ENCODE assay signal across 19 cellular contexts in genomic region chr2:231646471-231646870, GRCh38. TPM values are rescaled to one million over a fixed set of nuclear protein-coding genes. Genes with fewer than 3 reads are reported as not detected.
DNase-seq lines count a peak whose midpoint lies in the region; ATAC-seq, FAIRE-seq and TF ChIP-seq lines count a peak whose summit lies in the region.
"Had no signal": no experiment of that assay in that cellular context is flagged by ENCODE, and none has a peak within 500 bp of the region (broad histone marks: within the 10 kb centered on the region; RNA-seq: fewer than 3 reads in every experiment).

No MANE protein-coding gene starts in this region.

- no peak overlapping the region for H3K14ac ChIP-seq in trophoblast cell (ENCODE audit: low read length)

- intact Hi-C loops in pancreas (cut with DNase I) = no loop called here
- intact Hi-C loops in CD4-positive, alpha-beta T cell (cut with DNase I, micrococcal nuclease) = no loop called here

- H3K9me3 ChIP-seq in trophoblast cell (ENCODE audit: insufficient read depth, low read depth, low read length) = no peaks in the 10 kb centered on the region
- no peaks in the 10 kb centered on the region for H3K9me3 ChIP-seq in pancreas
- no peaks in the 10 kb centered on the region for H3K9me3 ChIP-seq in CD4-positive, alpha-beta T cell (ENCODE audit: control insufficient read depth, low read length)
- H3K9me3 ChIP-seq: MG63, prostate gland had no signal

- CTCF ChIA-PET in WTC11 (lab: Charles Lee) = interaction anchor here (0.8 to 5.2 kb wide), 7 partner anchors 20 to 68 kb away, joined by 3 to 48 read pairs (median 8); no protein-coding TSS in a partner anchor
- CTCF ChIA-PET in CD4-positive, alpha-beta T cell (lab: Charles Lee) = no interaction called here

- H3K79me1 ChIP-seq in trophoblast cell (ENCODE audit: low read length) = no peaks in the 10 kb centered on the region

- no peak overlapping the region for H3K27ac ChIP-seq in foreskin keratinocyte
- H3K27ac ChIP-seq in trophoblast cell (ENCODE audit: low read depth, low read length) = no peak overlapping the region
- H3K27ac ChIP-seq in pancreas = no peak overlapping the region
- H3K27ac ChIP-seq in CD4-positive, alpha-beta T cell (ENCODE audit: low read depth, low read length) = no peak overlapping the region
- H3K27ac ChIP-seq: prostate gland had no signal

- H3K9me3 Mint-ChIP-seq in WTC11 (no peaks in the 10 kb centered on the region), progenitor cell of endocrine pancreas (ENCODE audit: low read depth) (no peaks in the 10 kb centered on the region)
- H3K9me3 Mint-ChIP-seq in CD4-positive, alpha-beta T cell = no peaks in the 10 kb centered on the region
- H3K9me3 Mint-ChIP-seq: activated T-helper 2 cell treated with anti-CD3 and anti-CD28 coated beads, Interferon-gamma antibody, Interleukin-2, Interleukin-4, amounts not matched to agents 10 μg/mL and 5 μg/mL and 100 μg/mL, durations not matched to agents 14 hours and 24 hours and 36 hours had no signal

- DNase-seq in H4 (ENCODE audit: low spot score) (peak; percentile 34), WTC11 (ENCODE audit: low spot score) (no peak), foreskin keratinocyte (peak in 1 of 2 donors; percentile 45), trophoblast cell (peak; percentile 80 to 90), superior temporal gyrus (ENCODE audit: extremely low spot score) (no peak), progenitor cell of endocrine pancreas (ENCODE audit: low spot score, unreplicated experiment) (no peak), pancreas (no peak)
- no peak for DNase-seq in CD4-positive, alpha-beta T cell
- DNase-seq: activated CD4-positive, alpha-beta T cell treated with anti-CD3 and anti-CD28 coated beads for 4 hours; C1 segment of cervical spinal cord; hypothalamus; MG63; OCI-M1; stimulated activated CD4-positive, alpha-beta T cell treated with anti-CD3 and anti-CD28 coated beads, Interleukin-4, amount 100 ng/mL, for 1 hour; stimulated activated naive CD4-positive, alpha-beta T cell treated with Interleukin-2 at 50 U/mL for 16 hours; SW 1271 had no signal

- H3K23ac ChIP-seq in trophoblast cell (ENCODE audit: low read length) = no peak overlapping the region

- FAIRE-seq in pancreas (lab: Jason Lieb, UNC) = no peak

- no peak for ATAC-seq in WTC11
- ATAC-seq in foreskin keratinocyte = peak; percentile 7
- no peak for ATAC-seq in pancreas
- ATAC-seq in CD4-positive, alpha-beta T cell (ENCODE audit: poor library complexity) = no peak

- H3K4ac ChIP-seq in trophoblast cell (ENCODE audit: low read depth, low read length) = no peak overlapping the region

- H2BK12ac ChIP-seq in trophoblast cell (ENCODE audit: low read length) = no peak overlapping the region

- no peak overlapping the region for H4K12ac ChIP-seq in trophoblast cell (ENCODE audit: low read depth, low read length)

- H3K4me3 Mint-ChIP-seq in WTC11 (no peak overlapping the region), progenitor cell of endocrine pancreas (ENCODE audit: low read depth) (no peak overlapping the region)
- no peak overlapping the region for H3K4me3 Mint-ChIP-seq in CD4-positive, alpha-beta T cell

- H3K36me3 Mint-ChIP-seq in WTC11 (no peaks in the 10 kb centered on the region), progenitor cell of endocrine pancreas (ENCODE audit: insufficient read depth) (no peaks in the 10 kb centered on the region)
- H3K36me3 Mint-ChIP-seq in CD4-positive, alpha-beta T cell (ENCODE audit: low read depth) = no peaks in the 10 kb centered on the region

- no peak overlapping the region for H4K91ac ChIP-seq in trophoblast cell (ENCODE audit: low read depth, low read length)

- no peak overlapping the region for H3K4me3 ChIP-seq in trophoblast cell (ENCODE audit: low read depth, low read length)
- no peak overlapping the region for H3K4me3 ChIP-seq in pancreas
- H3K4me3 ChIP-seq: MG63, prostate gland had no signal

- no peak overlapping the region for H3K18ac ChIP-seq in trophoblast cell (ENCODE audit: low read length)

- H3K27me3 ChIP-seq in foreskin keratinocyte = no peaks in the 10 kb centered on the region
- H3K27me3 ChIP-seq in trophoblast cell (ENCODE audit: insufficient read depth, low read length) = no peaks in the 10 kb centered on the region
- H3K27me3 ChIP-seq in pancreas = no peaks in the 10 kb centered on the region
- H3K27me3 ChIP-seq in CD4-positive, alpha-beta T cell (ENCODE audit: control insufficient read depth, insufficient read depth, low read length) = no peaks in the 10 kb centered on the region
- H3K27me3 ChIP-seq: MG63 had no signal

- no peak overlapping the region for H2AFZ ChIP-seq in trophoblast cell (ENCODE audit: insufficient read depth, low read length, poor library complexity)

- POLR2A ChIA-PET in WTC11 (lab: Charles Lee) = interaction anchor here (0.8 to 1.4 kb wide), 5 partner anchors 20 to 126 kb away, joined by 3 to 4 read pairs (median 3); partner anchors contain the start of gene PTMA
- POLR2A ChIA-PET in CD4-positive, alpha-beta T cell (lab: Charles Lee) = interaction anchor here (0.6 kb wide), 1 partner anchor 36 kb away, joined by 3 read pairs; no protein-coding TSS in a partner anchor

- no peaks in the 10 kb centered on the region for H3K79me2 ChIP-seq in trophoblast cell (ENCODE audit: control insufficient read depth, insufficient read depth, low read length, poor library complexity)

- WGBS in trophoblast cell (ENCODE audit: extremely low coverage, insufficient coverage, insufficient read length) = no CpG with 5 or more reads among the region's 6 CpGs
- 81 to 93% methylated on average over 6 of the region's 6 CpGs for WGBS in pancreas, 2 donors

- H3K36me3 ChIP-seq in trophoblast cell (ENCODE audit: control insufficient read depth in 1 of 2, insufficient read depth in 2 of 2, low read length in 2 of 2) (no peaks in the 10 kb centered on the region), pancreas (no peaks in the 10 kb centered on the region)
- H3K36me3 ChIP-seq: MG63, prostate gland had no signal

- H3K27me3 Mint-ChIP-seq in WTC11 (ENCODE audit: low read depth) (0 out of 2 replicates have a peak, but pooled peaks cover 3% of the 10 kb centered on the region), progenitor cell of endocrine pancreas (no peaks in the 10 kb centered on the region)
- H3K27me3 Mint-ChIP-seq in CD4-positive, alpha-beta T cell = no peaks in the 10 kb centered on the region

- no peak overlapping the region for H2BK120ac ChIP-seq in trophoblast cell (ENCODE audit: insufficient read depth, low read length, poor library complexity)

- H3K9ac ChIP-seq in trophoblast cell (ENCODE audit: low read length) = no peak overlapping the region

- H2BK5ac ChIP-seq in trophoblast cell (ENCODE audit: low read depth, low read length, poor library complexity) = no peak overlapping the region

- peaks cover 18% of the 10 kb centered on the region for H3K4me1 ChIP-seq in foreskin keratinocyte
- peaks cover 0 to 8% of the 10 kb centered on the region in 2 experiments for H3K4me1 ChIP-seq in trophoblast cell (ENCODE audit: control insufficient read depth in 1 of 2, insufficient read depth in 2 of 2, low read length in 2 of 2)
- H3K4me1 ChIP-seq in pancreas = no peaks in the 10 kb centered on the region
- H3K4me1 ChIP-seq: prostate gland had no signal

- peak overlapping the region; percentile 16; the same call in 1 of the 2 replicates for H3K27ac Mint-ChIP-seq in WTC11
- no peak overlapping the region for H3K27ac Mint-ChIP-seq in progenitor cell of endocrine pancreas
- no peak overlapping the region for H3K27ac Mint-ChIP-seq in CD4-positive, alpha-beta T cell
- H3K27ac Mint-ChIP-seq: activated T-helper 2 cell treated with anti-CD3 and anti-CD28 coated beads, Interferon-gamma antibody, Interleukin-2, Interleukin-4, amounts not matched to agents 10 μg/mL and 5 μg/mL and 100 μg/mL, durations not matched to agents 14 hours and 24 hours and 36 hours had no signal

- TF ChIP-seq CTCF in WTC11 (IDR thresholded peaks at IDR 0.05) (no peak), foreskin keratinocyte (conservative IDR thresholded peaks at IDR 0.05) (no peak), progenitor cell of endocrine pancreas (IDR thresholded peaks at IDR 0.05; ENCODE audit: unreplicated experiment) (no peak), pancreas (IDR thresholded peaks at IDR 0.05) (no peak)
- no peak for TF ChIP-seq CTCF in CD4-positive, alpha-beta T cell (IDR thresholded peaks at IDR 0.05)

- no peak overlapping the region for H2AK5ac ChIP-seq in trophoblast cell (ENCODE audit: low read length)

- H4K8ac ChIP-seq in trophoblast cell (ENCODE audit: low read depth, low read length) = no peak overlapping the region

- no peak overlapping the region for H3K4me2 ChIP-seq in trophoblast cell (ENCODE audit: low read length)

- H3K4me1 Mint-ChIP-seq in WTC11 (peaks cover 29% of the 10 kb centered on the region), progenitor cell of endocrine pancreas (ENCODE audit: low read depth) (no peaks in the 10 kb centered on the region)
- peaks cover 14% of the 10 kb centered on the region for H3K4me1 Mint-ChIP-seq in CD4-positive, alpha-beta T cell (ENCODE audit: low read depth)

TF ChIP-seq in WTC11, 78 proteins besides CTCF, POLR2A, EP300 and RAD21:
- no peak for TF ChIP-seq HMGA2 (CRISPR knock-in tag; IDR thresholded peaks at IDR 0.05)
- no peak for TF ChIP-seq ZNF121 (CRISPR knock-in tag; IDR thresholded peaks at IDR 0.05)
- TF ChIP-seq ZNF219 (CRISPR knock-in tag; IDR thresholded peaks at IDR 0.05; ENCODE audit: borderline replicate concordance) = no peak
- TF ChIP-seq ZNF423 (CRISPR knock-in tag; IDR thresholded peaks at IDR 0.05) = peak; percentile 13; the same call in 1 of the 2 replicates

RNA-seq across cellular contexts. Expression of gene TEX44, which starts 53.8 kb away (rescaled TPM):
- total RNA-seq in H4 (2014; rRNA removed; shearing (Covaris generic)) = not detected in 2 replicates
- total RNA-seq in WTC11 (2021) (not detected in 3 replicates), foreskin keratinocyte (not detected in 2 replicates), progenitor cell of endocrine pancreas (not detected in 2 replicates), pancreas (not detected)
- polyA plus RNA-seq in foreskin keratinocyte (not detected in 2 replicates), pancreas (not detected)
- polyA plus RNA-seq in trophoblast cell (2013) = not detected in 2 replicates
- total RNA-seq in CD4-positive, alpha-beta T cell = not detected
- total RNA-seq: activated T-helper 2 cell treated with anti-CD3 and anti-CD28 coated beads, Interferon-gamma antibody, Interleukin-2, Interleukin-4, amounts not matched to agents 10 μg/mL and 5 μg/mL and 100 μg/mL, durations not matched to agents 14 hours and 24 hours and 36 hours; mesenteric fat pad had no signal

Comparison
In these comparisons a context has a peak if more than half of its experiments do, and no peak if none do; other contexts are left out.
1. DNase-seq: peak in H4 (single experiment) and trophoblast cell (2 of 2); none in WTC11 (single experiment), superior temporal gyrus (single experiment), progenitor cell of endocrine pancreas (single experiment), pancreas (0 of 6) and CD4-positive, alpha-beta T cell (0 of 10).